In the genomic region with DNA sequence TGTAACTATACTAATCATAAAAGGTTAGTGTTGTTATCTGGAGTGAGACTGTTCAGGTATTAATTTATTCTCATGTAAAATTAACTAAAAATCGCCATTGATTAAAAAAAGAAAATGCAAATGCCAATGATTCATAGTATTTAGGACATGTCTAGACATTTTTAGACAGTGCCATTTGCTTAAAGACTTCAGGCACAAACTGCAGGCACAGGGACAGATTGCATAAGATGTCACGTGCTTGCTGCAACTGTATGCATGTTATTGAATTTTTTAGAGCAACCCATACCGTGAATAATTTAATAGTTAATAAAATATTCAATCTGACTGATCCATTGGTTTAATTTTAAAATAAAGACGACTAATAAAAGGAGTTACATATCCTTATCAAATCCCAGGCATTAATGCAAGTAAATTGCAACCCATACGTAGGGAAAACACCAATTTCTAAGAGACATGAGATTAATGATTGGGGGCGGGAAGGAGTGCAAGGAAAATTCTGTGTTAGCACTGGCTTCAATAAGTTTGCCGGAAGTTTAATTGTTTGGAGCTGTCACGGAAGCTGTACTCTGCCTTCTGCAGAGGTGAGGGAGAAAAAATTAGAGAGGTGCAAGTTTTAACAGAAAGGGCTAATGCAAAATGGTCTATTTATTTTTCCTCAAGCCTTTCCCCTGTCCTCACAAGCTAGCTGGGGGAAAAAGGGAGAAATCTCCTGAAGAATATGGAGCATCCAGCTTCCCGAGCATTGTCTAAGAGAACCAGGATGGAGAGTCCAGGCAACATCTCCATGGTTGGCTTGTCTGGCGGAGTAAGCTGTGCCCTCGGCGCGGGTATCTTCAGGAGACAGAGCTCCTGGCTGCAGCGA, we compare ENCODE assay signal across 8 cellular contexts. TPM values are rescaled to one million over a fixed set of nuclear protein-coding genes. Genes with fewer than 3 reads are reported as not detected.
DNase-seq lines count a peak whose midpoint lies in the region; ATAC-seq and TF ChIP-seq lines count a peak whose summit lies in the region.

No MANE protein-coding gene starts in this region.

- H3K36me3 ChIP-seq in transverse colon, result no peaks in the 10 kb centered on the region

- TF ChIP-seq CTCF in astrocyte of the spinal cord (IDR thresholded peaks at IDR 0.05; ENCODE audit: low read depth, low read length) (no peak), transverse colon (IDR thresholded peaks at IDR 0.05) (no peak)

- peak; percentile 1 for ATAC-seq in left colon
- no peak for ATAC-seq in GM21526 (IDR thresholded peaks at IDR 0.05; ENCODE audit: low FRiP score, unreplicated experiment)

- peak; percentile 30 for DNase-seq in NCI-H345 (lab: John Stamatoyannopoulos, UW)
- no peak for DNase-seq in NCI-H345 treated with DMSO at 0.1 percent for 48 hours (lab: John Stamatoyannopoulos, UW; ENCODE audit: unreplicated experiment)
- DNase-seq in astrocyte of the spinal cord (ENCODE audit: low read depth, low spot score), result peak; percentile 50
- peak in 1 of 2 donors; percentile 10 for DNase-seq in left colon
- peak; percentile 11 for DNase-seq in transverse colon
- no peak for DNase-seq in COLO829 (ENCODE audit: low spot score)
- no peak for DNase-seq in occipital lobe (lab: John Stamatoyannopoulos, UW)

- peaks cover 6 to 35% (median 19%) of the 10 kb centered on the region in 4 donors for H3K4me1 ChIP-seq in transverse colon

- H3K4me3 ChIP-seq in astrocyte of the spinal cord (ENCODE audit: low read depth, low read length), result peak overlapping the region; percentile 85
- peak overlapping the region; percentile 58 to 80 (median 69) for H3K4me3 ChIP-seq in transverse colon

- TF ChIP-seq EP300 in transverse colon (IDR thresholded peaks at IDR 0.05; ENCODE audit: low read depth), result no peak

- H3K27me3 ChIP-seq in transverse colon, result peaks cover 26% of the 10 kb centered on the region

- WGBS in transverse colon (ENCODE audit: low coverage in 1 of 2), 2 donors, result 13 to 15% methylated on average over 9 of the region's 14 CpGs

- H3K27ac ChIP-seq in transverse colon, result peak overlapping the region; percentile 86 to 90 (median 89)

- intact Hi-C loops in left colon (cut with DNase I, micrococcal nuclease) (no loop called here), transverse colon (cut with DNase I; ENCODE audit: low total_unique reads) (no loop called here)

- in situ Hi-C loops in astrocyte of the spinal cord (cut with HindIII; ENCODE audit: low sequenced_read_pairs) (no loop called here), transverse colon (cut with MboI; ENCODE audit: low pct_ligation_motif_present in 1 of 4, low pct_unique_long_range_greater_than_20kb in 1 of 4, low sequenced_read_pairs in 3 of 4) (no loop called here)

- H3K9me3 ChIP-seq in transverse colon, result no peaks in the 10 kb centered on the region

- TF ChIP-seq POLR2A in transverse colon (IDR thresholded peaks at IDR 0.05), result no peak

RNA-seq across cellular contexts. Expression of gene EDIL3, which starts 2.9 kb away (rescaled TPM):
- total RNA-seq in left colon (10 to 100 TPM; 38.1 to 48.7 TPM), transverse colon (10 to 100 TPM in 3 of 4 donors, 1 to 10 TPM in 1; 5.6 to 38.9 (median 25.6) TPM), occipital lobe (78.0 TPM)

Comparison
In these comparisons a context has a peak if more than half of its experiments do, and no peak if none do; other contexts are left out.
1. DNase-seq: peak in NCI-H345 (single experiment), astrocyte of the spinal cord (single experiment) and transverse colon (single experiment); none in NCI-H345 treated with DMSO at 0.1 percent for 48 hours (single experiment), COLO829 (single experiment) and occipital lobe (single experiment).